In the genomic region with DNA sequence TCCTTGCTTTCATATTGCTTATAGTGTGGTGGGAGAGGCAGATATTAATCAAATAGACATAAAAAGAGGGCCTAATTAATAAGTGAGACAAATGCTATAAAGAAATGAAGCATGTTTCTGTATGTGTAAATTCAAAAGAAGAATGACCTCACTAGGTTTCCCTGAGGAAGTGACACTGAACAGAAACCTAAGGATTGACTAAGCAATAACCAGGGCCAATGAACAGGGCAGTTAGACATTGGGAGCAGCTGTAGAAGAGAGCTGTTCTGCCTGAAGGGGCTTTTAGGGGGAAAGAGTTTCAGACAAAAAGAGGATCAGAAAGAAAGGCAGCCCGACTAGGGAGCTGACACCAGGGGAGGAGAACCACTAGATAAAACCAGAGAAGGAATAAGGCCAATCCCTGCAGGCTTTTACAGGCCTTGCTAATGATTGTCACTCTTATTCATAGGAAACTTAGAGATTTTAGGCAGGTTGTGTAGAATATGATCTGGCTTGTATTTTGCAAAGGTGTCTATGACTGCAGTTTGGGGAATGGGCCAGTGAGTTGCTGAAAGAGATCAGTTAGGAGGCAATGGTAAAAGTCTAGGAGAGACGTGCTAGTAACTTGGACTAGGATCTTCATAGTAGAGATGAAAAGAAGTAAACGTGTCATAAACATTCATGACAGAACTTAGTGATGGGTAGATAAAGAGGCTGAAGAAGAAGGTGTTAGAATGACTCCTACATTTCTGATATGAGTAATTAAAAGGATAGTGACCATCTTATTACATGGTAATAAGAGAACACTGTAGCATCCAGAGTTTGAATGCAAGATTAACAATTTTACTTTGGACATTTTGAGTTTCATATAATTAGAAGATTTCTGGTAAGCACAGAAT, we compare ENCODE assay signal across 10 cellular contexts. TPM values are rescaled to one million over a fixed set of nuclear protein-coding genes. Genes with fewer than 3 reads are reported as not detected.
DNase-seq lines count a peak whose midpoint lies in the region; ATAC-seq lines count a peak whose summit lies in the region.
"Had no signal": no experiment of that assay in that cellular context is flagged by ENCODE, and none has a peak within 500 bp of the region (broad histone marks: within the 10 kb centered on the region; RNA-seq: fewer than 3 reads in every experiment).

No MANE protein-coding gene starts in this region.

- peak overlapping the region; percentile 90 for H3K27ac Mint-ChIP-seq in dendritic cell treated with granulocyte-macrophage colony-stimulating factor and Interleukin-4, amounts not matched to agents 40 ng/mL and 50 ng/mL, for 4 days
- H3K27ac Mint-ChIP-seq: type B pancreatic cell had no signal

- no peaks in the 10 kb centered on the region for H3K27me3 Mint-ChIP-seq in dendritic cell treated with granulocyte-macrophage colony-stimulating factor and Interleukin-4, amounts not matched to agents 40 ng/mL and 50 ng/mL, for 4 days
- H3K27me3 Mint-ChIP-seq: type B pancreatic cell had no signal

- no peak overlapping the region for H3K4me3 Mint-ChIP-seq in dendritic cell treated with granulocyte-macrophage colony-stimulating factor and Interleukin-4, amounts not matched to agents 40 ng/mL and 50 ng/mL, for 4 days
- H3K4me3 Mint-ChIP-seq: type B pancreatic cell had no signal

- DNase-seq in NCI-H748 (lab: John Stamatoyannopoulos, UW; ENCODE audit: unreplicated experiment) (no peak), mesenteric fat pad (ENCODE audit: low spot score) (no peak), hepatic stellate cell (ENCODE audit: low spot score) (no peak), UCSD-AML1 (lab: John Stamatoyannopoulos, UW; ENCODE audit: unreplicated experiment) (no peak)
- DNase-seq: body of pancreas had no signal

- H3K36me3 Mint-ChIP-seq in dendritic cell treated with granulocyte-macrophage colony-stimulating factor and Interleukin-4, amounts not matched to agents 40 ng/mL and 50 ng/mL, for 4 days (ENCODE audit: low read depth): peaks cover 4% of the 10 kb centered on the region
- H3K36me3 Mint-ChIP-seq: type B pancreatic cell had no signal

- intact Hi-C loops in dendritic cell treated with granulocyte-macrophage colony-stimulating factor and Interleukin-4, amounts not matched to agents 40 ng/mL and 50 ng/mL, for 4 days (cut with micrococcal nuclease): loop anchor here (1.0 kb wide), 1 partner anchor 26 kb away; no protein-coding TSS in a partner anchor

- peaks cover 10% of the 10 kb centered on the region for H3K9me3 Mint-ChIP-seq in dendritic cell treated with granulocyte-macrophage colony-stimulating factor and Interleukin-4, amounts not matched to agents 40 ng/mL and 50 ng/mL, for 4 days
- H3K9me3 Mint-ChIP-seq: type B pancreatic cell had no signal

- ATAC-seq in GM18498 (IDR thresholded peaks at IDR 0.05; ENCODE audit: unreplicated experiment): peak; percentile 95
- ATAC-seq in GM19438 (IDR thresholded peaks at IDR 0.05; ENCODE audit: low read depth, unreplicated experiment): peak; percentile 98
- ATAC-seq in HG03045 (IDR thresholded peaks at IDR 0.05; ENCODE audit: unreplicated experiment): peak; percentile 99
- ATAC-seq: body of pancreas had no signal

- H3K4me1 Mint-ChIP-seq in dendritic cell treated with granulocyte-macrophage colony-stimulating factor and Interleukin-4, amounts not matched to agents 40 ng/mL and 50 ng/mL, for 4 days (ENCODE audit: low read depth): peaks cover 43% of the 10 kb centered on the region

RNA-seq across cellular contexts. Expression of a gene that starts 26.8 kb away (rescaled TPM):
- 142 TPM for total RNA-seq in mesenteric fat pad
